ENCODE assay signal across 13 cellular contexts in the genomic region with DNA sequence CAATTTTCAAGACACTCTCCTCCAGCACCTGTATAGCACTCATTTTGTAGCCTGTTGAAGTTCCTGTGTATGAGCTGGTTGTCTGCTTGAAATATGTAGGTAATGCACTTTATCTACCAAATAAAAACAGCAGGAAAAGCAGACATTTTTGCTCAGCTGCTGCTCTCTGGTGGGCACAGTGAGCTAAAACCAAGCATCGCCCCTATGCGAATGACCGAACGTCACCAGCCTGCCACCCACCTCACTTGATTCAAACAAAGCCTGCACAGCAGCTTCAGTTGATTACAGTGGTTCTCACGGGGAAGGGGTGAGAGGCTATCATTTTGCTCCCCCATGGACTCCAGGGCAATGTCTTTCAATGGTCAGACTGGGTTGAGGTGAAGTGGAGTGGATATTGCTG.
DNase-seq lines count a peak whose midpoint lies in the region; ATAC-seq and TF ChIP-seq lines count a peak whose summit lies in the region.
"Had no signal": no experiment of that assay in that cellular context is flagged by ENCODE, and none has a peak within 500 bp of the region (broad histone marks: within the 10 kb centered on the region; RNA-seq: fewer than 3 reads in every experiment).

No MANE protein-coding gene starts in this region.

- H3K4me3 ChIP-seq in fibroblast of the aortic adventitia (ENCODE audit: low read depth, low read length): no peak overlapping the region
- H3K4me3 ChIP-seq in tibial artery: no peak overlapping the region
- H3K4me3 ChIP-seq in adrenal gland: no peak overlapping the region
- H3K4me3 ChIP-seq: testis had no signal

- H3K36me3 ChIP-seq in tibial artery (peaks cover 42 to 46% (median 45%) of the 10 kb centered on the region in 3 donors), adrenal gland (replicated peaks in 1 of 2) (peaks cover 0 to 12% of the 10 kb centered on the region in 2 donors)

- H3K27ac ChIP-seq in VCaP: no peak overlapping the region
- H3K27ac ChIP-seq in tibial artery: peak overlapping the region; percentile 0 to 80
- no peak overlapping the region for H3K27ac ChIP-seq in adrenal gland
- H3K27ac ChIP-seq: testis had no signal

- intact Hi-C loops in tibial artery (cut with DNase I; ENCODE audit: low total_unique reads): loop anchor here (10.0 kb wide), 1 partner anchor 63 kb away; no protein-coding TSS in a partner anchor
- intact Hi-C loops in adrenal gland (cut with DNase I): no loop called here

- no peak for TF ChIP-seq POLR2A in adrenal gland (IDR thresholded peaks at IDR 0.05)

- TF ChIP-seq CTCF in VCaP (conservative IDR thresholded peaks at IDR 0.05) (0 out of 2 replicates have a peak, but pooled peaks have one; percentile 13), fibroblast of the aortic adventitia (IDR thresholded peaks at IDR 0.05; ENCODE audit: insufficient read depth, low read length) (peak; percentile 50), tibial artery (IDR thresholded peaks at IDR 0.05) (peak in 1 of 2 experiments; percentile 18), adrenal gland (IDR thresholded peaks at IDR 0.05) (no peak)

- peaks cover 0 to 63% (median 5%) of the 10 kb centered on the region in 4 donors for H3K4me1 ChIP-seq in tibial artery
- H3K4me1 ChIP-seq in adrenal gland (replicated peaks in 1 of 2): peaks cover 0 to 8% of the 10 kb centered on the region in 2 donors

- H3K9me3 ChIP-seq in tibial artery (no peaks in the 10 kb centered on the region), adrenal gland (replicated peaks in 1 of 3) (no peaks in the 10 kb centered on the region)
- H3K9me3 ChIP-seq: testis had no signal

- DNase-seq in NCI-H748 (lab: John Stamatoyannopoulos, UW; ENCODE audit: unreplicated experiment) (peak; percentile 11), NCI-H748 treated with DMSO at 0.1 percent for 48 hours (lab: John Stamatoyannopoulos, UW) (no peak), fibroblast of the aortic adventitia (ENCODE audit: low read depth) (peak; percentile 54), tibial artery (no peak), adrenal gland (no peak)
- DNase-seq: activated CD8-positive, alpha-beta memory T cell treated with anti-CD3 and anti-CD28 coated beads, Interleukin-2, amount 10 ng/mL, durations not matched to agents 7 days and 5 days; activated naive CD8-positive, alpha-beta T cell treated with anti-CD3 and anti-CD28 coated beads for 36 hours; DMS79 treated with DMSO at 0.1 percent for 48 hours; NCI-H187 treated with DMSO at 0.1 percent for 48 hours; testis had no signal

- no peaks in the 10 kb centered on the region for H3K27me3 ChIP-seq in tibial artery
- no peaks in the 10 kb centered on the region for H3K27me3 ChIP-seq in adrenal gland
- H3K27me3 ChIP-seq: testis had no signal

- WGBS in adrenal gland, 4 donors: 69 to 93% (median 73%) methylated on average over 5 of the region's 5 CpGs

- ATAC-seq in HG03095 (IDR thresholded peaks at IDR 0.05; ENCODE audit: unreplicated experiment) (no peak), GM21737 (IDR thresholded peaks at IDR 0.05; ENCODE audit: unreplicated experiment) (no peak)
- ATAC-seq: activated CD8-positive, alpha-beta memory T cell treated with anti-CD3 and anti-CD28 coated beads, Interleukin-2, amount 10 ng/mL, durations not matched to agents 7 days and 5 days had no signal

Comparison
In these comparisons a context has a peak if more than half of its experiments do, and no peak if none do; other contexts are left out.
1. DNase-seq: peak in NCI-H748 (single experiment) and fibroblast of the aortic adventitia (single experiment); none in NCI-H748 treated with DMSO at 0.1 percent for 48 hours (single experiment), tibial artery (0 of 2) and adrenal gland (0 of 7).
2. H3K27ac ChIP-seq: peak in tibial artery (2 of 2); none in VCaP (single experiment) and adrenal gland (0 of 5).
3. CTCF ChIP-seq: peak in VCaP (single experiment) and fibroblast of the aortic adventitia (single experiment); none in adrenal gland (0 of 6).